Comparison of ENCODE assay signal across 29 cellular contexts in genomic region chr7:133452611-133453010, GRCh38.
"Had no signal": no experiment of that assay in that cellular context is flagged by ENCODE, and none has a peak within 500 bp of the region (broad histone marks: within the 10 kb centered on the region; RNA-seq: fewer than 3 reads in every experiment).

No MANE protein-coding gene starts in this region.

- H3K27ac Mint-ChIP-seq: activated CD4-positive, alpha-beta memory T cell treated with anti-CD3 and anti-CD28 coated beads, Interleukin-2, amount 10 ng/mL, durations not matched to agents 7 days and 5 days; activated CD4-positive, alpha-beta T cell treated with anti-CD3 and anti-CD28 coated beads, Interleukin-2, amount 10 ng/mL, durations not matched to agents 7 days and 5 days; activated naive CD4-positive, alpha-beta T cell treated with anti-CD3 and anti-CD28 coated beads, Interleukin-2, amount 10 ng/mL, durations not matched to agents 7 days and 5 days; activated naive CD4-positive, alpha-beta T cell treated with anti-CD3 and anti-CD28 coated beads, Interleukin-2, amount 50 U/mL, for 72 hours; activated naive CD8-positive, alpha-beta T cell treated with anti-CD3 and anti-CD28 coated beads, Interleukin-2, amount 10 ng/mL, durations not matched to agents 7 days and 5 days; activated T-cell treated with anti-CD3 and anti-CD28 coated beads, Interleukin-2, amount 50 U/mL, for 24 hours; activated T-cell treated with anti-CD3 and anti-CD28 coated beads, Interleukin-2, amount 50 U/mL, for 72 hours; dendritic cell treated with granulocyte-macrophage colony-stimulating factor and Interleukin-4, amounts not matched to agents 40 ng/mL and 50 ng/mL, for 4 days; endodermal cell; WTC11 had no signal

- ATAC-seq: activated naive CD4-positive, alpha-beta T cell treated with anti-CD3 and anti-CD28 coated beads, Interleukin-2, amount 50 U/mL, for 72 hours; activated T-cell treated with anti-CD3 and anti-CD28 coated beads, Interleukin-2, amount 50 U/mL, for 72 hours; esophagus mucosa; gastroesophageal sphincter; heart right ventricle; WTC11 had no signal

- H3K4me1 ChIP-seq: ascending aorta, gastroesophageal sphincter, heart right ventricle had no signal

- H3K27me3 Mint-ChIP-seq: activated CD4-positive, alpha-beta memory T cell treated with anti-CD3 and anti-CD28 coated beads, Interleukin-2, amount 10 ng/mL, durations not matched to agents 7 days and 5 days; activated CD4-positive, alpha-beta T cell treated with anti-CD3 and anti-CD28 coated beads, Interleukin-2, amount 10 ng/mL, durations not matched to agents 7 days and 5 days; activated naive CD4-positive, alpha-beta T cell treated with anti-CD3 and anti-CD28 coated beads, Interleukin-2, amount 10 ng/mL, durations not matched to agents 7 days and 5 days; activated naive CD8-positive, alpha-beta T cell treated with anti-CD3 and anti-CD28 coated beads, Interleukin-2, amount 10 ng/mL, durations not matched to agents 7 days and 5 days; activated T-cell treated with anti-CD3 and anti-CD28 coated beads, Interleukin-2, amount 50 U/mL, for 24 hours; central memory CD8-positive, alpha-beta T cell; dendritic cell treated with granulocyte-macrophage colony-stimulating factor and Interleukin-4, amounts not matched to agents 40 ng/mL and 50 ng/mL, for 4 days had no signal

- H3K4me3 Mint-ChIP-seq: activated CD4-positive, alpha-beta memory T cell treated with anti-CD3 and anti-CD28 coated beads, Interleukin-2, amount 10 ng/mL, durations not matched to agents 7 days and 5 days; activated CD4-positive, alpha-beta T cell treated with anti-CD3 and anti-CD28 coated beads, Interleukin-2, amount 10 ng/mL, durations not matched to agents 7 days and 5 days; activated naive CD4-positive, alpha-beta T cell treated with anti-CD3 and anti-CD28 coated beads, Interleukin-2, amount 10 ng/mL, durations not matched to agents 7 days and 5 days; activated naive CD8-positive, alpha-beta T cell treated with anti-CD3 and anti-CD28 coated beads, Interleukin-2, amount 10 ng/mL, durations not matched to agents 7 days and 5 days; activated T-cell treated with anti-CD3 and anti-CD28 coated beads, Interleukin-2, amount 50 U/mL, for 24 hours; activated T-cell treated with anti-CD3 and anti-CD28 coated beads, Interleukin-2, amount 50 U/mL, for 72 hours; central memory CD8-positive, alpha-beta T cell; dendritic cell treated with granulocyte-macrophage colony-stimulating factor and Interleukin-4, amounts not matched to agents 40 ng/mL and 50 ng/mL, for 4 days; endodermal cell; WTC11 had no signal

- DNase-seq: activated CD4-positive, alpha-beta memory T cell treated with anti-CD3 and anti-CD28 coated beads, Interleukin-2, amount 10 ng/mL, durations not matched to agents 7 days and 5 days; activated CD4-positive, alpha-beta T cell treated with anti-CD3 and anti-CD28 coated beads for 1 hour; activated CD4-positive, alpha-beta T cell treated with anti-CD3 and anti-CD28 coated beads for 4 hours; activated CD4-positive, alpha-beta T cell treated with anti-CD3 and anti-CD28 coated beads, Interleukin-2, amount 10 ng/mL, durations not matched to agents 7 days and 5 days; activated CD4-positive, alpha-beta T cell treated with anti-CD3 and anti-CD28 coated beads, Interleukin-2, amount 50 U/mL, for 4 hours; activated CD8-positive, alpha-beta memory T cell treated with anti-CD3 and anti-CD28 coated beads, Interleukin-2, amount 50 U/mL, for 48 hours; activated gamma-delta T cell; activated naive CD4-positive, alpha-beta T cell; activated naive CD4-positive, alpha-beta T cell treated with anti-CD3 and anti-CD28 coated beads, Interleukin-2, amount 10 ng/mL, durations not matched to agents 7 days and 5 days; activated naive CD8-positive, alpha-beta T cell treated with anti-CD3 and anti-CD28 coated beads, Interleukin-2, amount 10 ng/mL, durations not matched to agents 7 days and 5 days; activated T-cell treated with anti-CD3 and anti-CD28 coated beads for 4 hours; activated T-cell treated with anti-CD3 and anti-CD28 coated beads, Interleukin-2, amount 50 U/mL, for 24 hours; activated T-cell treated with anti-CD3 and anti-CD28 coated beads, Interleukin-2, amount 50 U/mL, for 72 hours; brain microvascular endothelial cell; dorsolateral prefrontal cortex; effector memory CD4-positive, alpha-beta T cell; endodermal cell; foreskin melanocyte; heart right ventricle; T-helper 2 cell had no signal

- H3K4me3 ChIP-seq: ascending aorta, coronary artery, dorsolateral prefrontal cortex, gastroesophageal sphincter, heart right ventricle had no signal

- H3K4me1 Mint-ChIP-seq: activated CD4-positive, alpha-beta memory T cell treated with anti-CD3 and anti-CD28 coated beads, Interleukin-2, amount 10 ng/mL, durations not matched to agents 7 days and 5 days; activated CD4-positive, alpha-beta T cell treated with anti-CD3 and anti-CD28 coated beads, Interleukin-2, amount 10 ng/mL, durations not matched to agents 7 days and 5 days; activated naive CD4-positive, alpha-beta T cell treated with anti-CD3 and anti-CD28 coated beads, Interleukin-2, amount 10 ng/mL, durations not matched to agents 7 days and 5 days; WTC11 had no signal

- H3K9me3 ChIP-seq: ascending aorta, gastroesophageal sphincter, heart right ventricle had no signal

- H3K36me3 Mint-ChIP-seq: activated naive CD4-positive, alpha-beta T cell treated with anti-CD3 and anti-CD28 coated beads, Interleukin-2, amount 10 ng/mL, durations not matched to agents 7 days and 5 days; activated naive CD4-positive, alpha-beta T cell treated with anti-CD3 and anti-CD28 coated beads, Interleukin-2, amount 50 U/mL, for 72 hours; WTC11 had no signal

- H3K27me3 ChIP-seq: ascending aorta, brain microvascular endothelial cell, dorsolateral prefrontal cortex, gastroesophageal sphincter, heart right ventricle had no signal

- H3K9me3 Mint-ChIP-seq: activated CD4-positive, alpha-beta memory T cell treated with anti-CD3 and anti-CD28 coated beads, Interleukin-2, amount 10 ng/mL, durations not matched to agents 7 days and 5 days; activated CD4-positive, alpha-beta T cell treated with anti-CD3 and anti-CD28 coated beads, Interleukin-2, amount 10 ng/mL, durations not matched to agents 7 days and 5 days; activated naive CD4-positive, alpha-beta T cell treated with anti-CD3 and anti-CD28 coated beads, Interleukin-2, amount 10 ng/mL, durations not matched to agents 7 days and 5 days; activated naive CD4-positive, alpha-beta T cell treated with anti-CD3 and anti-CD28 coated beads, Interleukin-2, amount 50 U/mL, for 72 hours; activated naive CD8-positive, alpha-beta T cell treated with anti-CD3 and anti-CD28 coated beads, Interleukin-2, amount 10 ng/mL, durations not matched to agents 7 days and 5 days; activated T-cell treated with anti-CD3 and anti-CD28 coated beads, Interleukin-2, amount 50 U/mL, for 24 hours; activated T-cell treated with anti-CD3 and anti-CD28 coated beads, Interleukin-2, amount 50 U/mL, for 72 hours; central memory CD8-positive, alpha-beta T cell; dendritic cell treated with granulocyte-macrophage colony-stimulating factor and Interleukin-4, amounts not matched to agents 40 ng/mL and 50 ng/mL, for 4 days; endodermal cell; WTC11 had no signal

- H3K36me3 ChIP-seq: ascending aorta, brain microvascular endothelial cell, gastroesophageal sphincter, heart right ventricle had no signal

- H3K27ac ChIP-seq: ascending aorta, brain microvascular endothelial cell, coronary artery, dorsolateral prefrontal cortex, gastroesophageal sphincter, heart right ventricle, VCaP had no signal
